Comparison of ENCODE assay signal across 19 cellular contexts in the genomic region with DNA sequence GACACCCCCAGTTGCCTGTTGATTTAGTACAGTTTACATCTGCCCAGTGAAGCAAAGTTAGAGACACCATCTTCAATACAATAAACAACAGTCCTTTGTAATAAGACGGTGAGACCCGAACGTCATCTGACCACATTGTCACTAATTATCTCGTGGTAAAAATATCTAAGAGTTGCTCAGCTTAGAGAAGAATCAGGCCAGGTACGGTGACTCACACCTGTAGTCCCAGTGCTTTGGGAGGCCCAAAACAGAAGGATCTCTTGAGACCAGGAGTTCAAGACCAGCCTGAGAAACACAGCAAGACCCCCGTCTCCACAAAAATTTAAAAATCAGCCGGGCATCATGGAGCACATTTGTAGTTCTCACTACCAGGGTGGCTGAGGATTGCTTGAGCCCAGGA. TPM values are rescaled to one million over a fixed set of nuclear protein-coding genes. Genes with fewer than 3 reads are reported as not detected.
"Had no signal": no experiment of that assay in that cellular context is flagged by ENCODE, and none has a peak within 500 bp of the region (broad histone marks: within the 10 kb centered on the region; RNA-seq: fewer than 3 reads in every experiment).

No MANE protein-coding gene starts in this region.

- H3K27me3 Mint-ChIP-seq: activated naive CD4-positive, alpha-beta T cell treated with anti-CD3 and anti-CD28 coated beads, Interleukin-2, amount 10 ng/mL, durations not matched to agents 7 days and 5 days; memory B cell; type B pancreatic cell had no signal

- H3K4me3 Mint-ChIP-seq: activated naive CD4-positive, alpha-beta T cell treated with anti-CD3 and anti-CD28 coated beads, Interleukin-2, amount 10 ng/mL, durations not matched to agents 7 days and 5 days; memory B cell; nephron; type B pancreatic cell had no signal

- H3K4me3 ChIP-seq: colonic mucosa, pancreas, psoas muscle, right atrium auricular region, spleen, thoracic aorta had no signal

- H3K36me3 ChIP-seq: colonic mucosa, pancreas had no signal

- H3K36me3 Mint-ChIP-seq: type B pancreatic cell had no signal

- H3K4me1 Mint-ChIP-seq: nephron had no signal

- H3K9me3 ChIP-seq: colonic mucosa, pancreas, psoas muscle, right atrium auricular region, spleen, thoracic aorta had no signal

- H3K27ac ChIP-seq: colonic mucosa, pancreas, psoas muscle, right atrium auricular region, thoracic aorta, WERI-Rb-1 had no signal

- H3K9me3 Mint-ChIP-seq: activated naive CD4-positive, alpha-beta T cell treated with anti-CD3 and anti-CD28 coated beads, Interleukin-2, amount 10 ng/mL, durations not matched to agents 7 days and 5 days; memory B cell; nephron; type B pancreatic cell had no signal

- H3K27ac Mint-ChIP-seq: activated naive CD4-positive, alpha-beta T cell treated with anti-CD3 and anti-CD28 coated beads, Interleukin-2, amount 10 ng/mL, durations not matched to agents 7 days and 5 days; memory B cell; nephron; type B pancreatic cell had no signal

- H3K27me3 ChIP-seq: colonic mucosa, pancreas, right atrium auricular region, spleen had no signal

- DNase-seq: activated effector memory CD4-positive, alpha-beta T cell treated with anti-CD3 and anti-CD28 coated beads, Interleukin-2, amount 50 U/mL, for 16 hours; activated naive CD4-positive, alpha-beta T cell treated with anti-CD3 and anti-CD28 coated beads, Interleukin-2, amount 10 ng/mL, durations not matched to agents 7 days and 5 days; amygdala; colonic mucosa; erythroblast; foreskin fibroblast; kidney glomerular epithelial cell; pancreas; psoas muscle; spleen; stimulated activated CD4-positive, alpha-beta T cell treated with anti-CD3 and anti-CD28 coated beads, Interleukin-4, amount 100 ng/mL, for 24 hours; stimulated activated naive CD4-positive, alpha-beta T cell treated with Interleukin-2 at 50 U/mL for 16 hours; WERI-Rb-1 had no signal

RNA-seq across cellular contexts. Expression of gene CD34, which starts 53.5 kb away (rescaled TPM):
- total RNA-seq: bronchial epithelial cell had no signal
